Comparison of ENCODE assay signal across 17 cellular contexts in the genomic region with DNA sequence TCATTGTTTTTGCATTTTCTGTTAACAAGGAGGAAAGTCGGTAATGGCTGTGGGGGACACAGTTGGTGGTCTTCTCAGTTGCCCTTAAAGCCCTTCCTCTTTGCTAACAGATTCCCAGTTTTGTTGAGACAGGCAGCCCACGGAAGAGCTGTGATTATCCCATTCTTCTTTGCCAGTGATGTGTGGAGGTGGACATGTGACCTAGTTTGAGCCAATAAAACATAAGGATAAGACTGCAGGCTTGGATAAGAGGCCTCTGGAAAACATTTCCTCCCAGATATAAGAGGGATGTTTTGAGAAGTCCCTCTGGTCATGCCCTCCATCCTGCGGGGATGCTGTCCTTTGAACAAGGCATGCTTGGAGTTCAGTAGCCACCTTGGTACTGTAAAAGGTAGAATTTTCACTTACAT.
DNase-seq lines count a peak whose midpoint lies in the region; ATAC-seq and TF ChIP-seq lines count a peak whose summit lies in the region.
"Had no signal": no experiment of that assay in that cellular context is flagged by ENCODE, and none has a peak within 500 bp of the region (broad histone marks: within the 10 kb centered on the region; RNA-seq: fewer than 3 reads in every experiment).

No MANE protein-coding gene starts in this region.

- H3K4ac ChIP-seq in neuronal stem cell (ENCODE audit: low read length), result no peak overlapping the region

- WGBS in neuronal stem cell (ENCODE audit: extremely low coverage in 2 of 2, insufficient read length in 2 of 2, insufficient replicate concordance in 1 of 2), 2 donors, result no CpG with 5 or more reads among the region's 3 CpGs

- no peak for ATAC-seq in HG03175 (IDR thresholded peaks at IDR 0.05; ENCODE audit: unreplicated experiment)
- ATAC-seq: natural killer cell had no signal

- CTCF ChIA-PET in MCF 10A (lab: Yijun Ruan, JAX), result interaction anchor here (1.2 kb wide), 1 partner anchor 9 kb away, joined by 4 read pairs; no protein-coding TSS in a partner anchor

- no peaks in the 10 kb centered on the region for H3K36me3 Mint-ChIP-seq in MCF 10A (ENCODE audit: insufficient read depth, unreplicated experiment)
- H3K36me3 Mint-ChIP-seq: natural killer cell had no signal

- H3K27me3 Mint-ChIP-seq in MCF 10A (ENCODE audit: insufficient read depth, unreplicated experiment), result no peaks in the 10 kb centered on the region
- H3K27me3 Mint-ChIP-seq: activated CD4-positive, alpha-beta T cell treated with anti-CD3 and anti-CD28 coated beads, Interleukin-2, amount 10 ng/mL, durations not matched to agents 24 days and 14 days had no signal

- H2BK120ac ChIP-seq in neuronal stem cell (ENCODE audit: low read depth, low read length), result no peak overlapping the region

- H2AK5ac ChIP-seq in neuronal stem cell (ENCODE audit: low read depth, low read length), result no peak overlapping the region

- H4K91ac ChIP-seq in neuronal stem cell (ENCODE audit: low read depth, low read length, poor library complexity), result no peak overlapping the region

- H3K4me1 Mint-ChIP-seq in MCF 10A (ENCODE audit: insufficient read depth, unreplicated experiment), result no peaks in the 10 kb centered on the region
- H3K4me1 Mint-ChIP-seq: activated CD4-positive, alpha-beta T cell treated with anti-CD3 and anti-CD28 coated beads, Interleukin-2, amount 10 ng/mL, durations not matched to agents 24 days and 14 days; activated naive CD8-positive, alpha-beta T cell treated with anti-CD3 and anti-CD28 coated beads, Interleukin-2, amount 10 ng/mL, durations not matched to agents 7 days and 5 days; natural killer cell had no signal

- TF ChIP-seq CTCF in VCaP (conservative IDR thresholded peaks at IDR 0.05) (no peak), MCF 10A (IDR thresholded peaks at IDR 0.05; ENCODE audit: unreplicated experiment) (no peak)

- H3K36me3 ChIP-seq in neuronal stem cell (replicated peaks in 1 of 2; ENCODE audit: control insufficient read depth in 2 of 2, insufficient read depth in 2 of 2, low read length in 2 of 2), result no peaks in the 10 kb centered on the region

- H2BK12ac ChIP-seq in neuronal stem cell (ENCODE audit: low read length), result no peak overlapping the region

- H2BK15ac ChIP-seq in neuronal stem cell (ENCODE audit: low read length), result no peak overlapping the region

- no peak overlapping the region for H3K4me3 Mint-ChIP-seq in MCF 10A (ENCODE audit: unreplicated experiment)
- H3K4me3 Mint-ChIP-seq: activated CD4-positive, alpha-beta T cell treated with anti-CD3 and anti-CD28 coated beads, Interleukin-2, amount 10 ng/mL, durations not matched to agents 24 days and 14 days; activated naive CD8-positive, alpha-beta T cell treated with anti-CD3 and anti-CD28 coated beads, Interleukin-2, amount 10 ng/mL, durations not matched to agents 7 days and 5 days; mesothelial cell of epicardium; natural killer cell had no signal

- no peaks in the 10 kb centered on the region for H3K79me1 ChIP-seq in neuronal stem cell (ENCODE audit: low read depth, low read length)

- no peak overlapping the region for H3K4me2 ChIP-seq in neuronal stem cell (ENCODE audit: insufficient read depth, low read length, poor library complexity, severe bottlenecking)

- intact Hi-C loops in MCF 10A (cut with micrococcal nuclease), result no loop called here

- H2BK5ac ChIP-seq in neuronal stem cell (ENCODE audit: low read length), result no peak overlapping the region

- H3K9me3 Mint-ChIP-seq in MCF 10A (ENCODE audit: unreplicated experiment), result peaks cover 6% of the 10 kb centered on the region

- no peak overlapping the region for H3K18ac ChIP-seq in neuronal stem cell (ENCODE audit: low read length)

- no peaks in the 10 kb centered on the region for H3K27me3 ChIP-seq in neuronal stem cell (ENCODE audit: control insufficient read depth in 3 of 3, insufficient read depth in 3 of 3, low read depth in 1 of 3, low read length in 3 of 3)

- H3K14ac ChIP-seq in neuronal stem cell (ENCODE audit: low read length), result no peak overlapping the region

- BruUV-seq in MCF 10A (replicated peaks; lab: Mats Ljungman, UMichigan), result no TSS peak

- no peak overlapping the region for H3K9ac ChIP-seq in neuronal stem cell (ENCODE audit: low read depth, low read length, poor library complexity)

- peak; percentile 62 for DNase-seq in NCI-H2171 treated with DMSO at 0.1 percent for 48 hours (lab: John Stamatoyannopoulos, UW)
- no peak for DNase-seq in NCI-H2171 (lab: John Stamatoyannopoulos, UW)
- DNase-seq in NCI-H345 (lab: John Stamatoyannopoulos, UW), result peak; percentile 64
- no peak for DNase-seq in neuronal stem cell (ENCODE audit: low spot score)
- no peak for DNase-seq in MCF 10A (ENCODE audit: unreplicated experiment)
- DNase-seq in activated CD8-positive, alpha-beta memory T cell treated with anti-CD3 and anti-CD28 coated beads, Interleukin-2, amount 50 U/mL, for 48 hours, result no peak
- DNase-seq: activated CD4-positive, alpha-beta T cell treated with anti-CD3 and anti-CD28 coated beads, Interleukin-2, amount 10 ng/mL, durations not matched to agents 24 days and 14 days; activated naive CD8-positive, alpha-beta T cell treated with anti-CD3 and anti-CD28 coated beads, Interleukin-2, amount 10 ng/mL, durations not matched to agents 7 days and 5 days; C1 segment of cervical spinal cord; DMS153; effector memory CD4-positive, alpha-beta T cell; natural killer cell; NCI-H1105 treated with DMSO at 0.1 percent for 48 hours had no signal

- H3K27ac ChIP-seq in VCaP, result peak overlapping the region; percentile 81
- H3K27ac ChIP-seq in neuronal stem cell (replicated peaks; ENCODE audit: low read length), result peak overlapping the region; percentile 47
- H3K27ac ChIP-seq: RWPE1 had no signal

- peak overlapping the region; percentile 86 for H2AFZ ChIP-seq in neuronal stem cell (ENCODE audit: low read length)

- H4K8ac ChIP-seq in neuronal stem cell (ENCODE audit: low read depth, low read length), result no peak overlapping the region

- H3K4me1 ChIP-seq in neuronal stem cell (ENCODE audit: control insufficient read depth in 2 of 2, insufficient read depth in 1 of 2, low read depth in 1 of 2, low read length in 2 of 2), result peaks cover 6 to 9% of the 10 kb centered on the region in 2 donors

- peaks cover 0 to 12% of the 10 kb centered on the region in 2 donors for H3K9me3 ChIP-seq in neuronal stem cell (replicated peaks in 1 of 2; ENCODE audit: control insufficient read depth in 2 of 2, insufficient read depth in 1 of 2, low read depth in 1 of 2, low read length in 2 of 2)

- H3K23ac ChIP-seq in neuronal stem cell (ENCODE audit: low read depth, low read length, poor library complexity), result no peak overlapping the region

- no peak overlapping the region for H3K27ac Mint-ChIP-seq in MCF 10A (ENCODE audit: low read depth, unreplicated experiment)
- H3K27ac Mint-ChIP-seq: activated CD4-positive, alpha-beta T cell treated with anti-CD3 and anti-CD28 coated beads, Interleukin-2, amount 10 ng/mL, durations not matched to agents 24 days and 14 days; activated naive CD8-positive, alpha-beta T cell treated with anti-CD3 and anti-CD28 coated beads, Interleukin-2, amount 10 ng/mL, durations not matched to agents 7 days and 5 days; mesothelial cell of epicardium; natural killer cell had no signal

- H3K4me3 ChIP-seq in neuronal stem cell (ENCODE audit: low read length in 2 of 2), result no peak overlapping the region

- POLR2A ChIA-PET in MCF 10A (lab: Yijun Ruan, JAX), result interaction anchor here (0.6 to 0.7 kb wide), 2 partner anchors 498 to 746 kb away, joined by 3 read pairs; no protein-coding TSS in a partner anchor

Comparison
In these comparisons a context has a peak if more than half of its experiments do, and no peak if none do; other contexts are left out.
1. DNase-seq: peak in NCI-H2171 treated with DMSO at 0.1 percent for 48 hours (single experiment) and NCI-H345 (single experiment); none in NCI-H2171 (single experiment), neuronal stem cell (single experiment), MCF 10A (single experiment) and activated CD8-positive, alpha-beta memory T cell treated with anti-CD3 and anti-CD28 coated beads, Interleukin-2, amount 50 U/mL, for 48 hours (single experiment).